Comparison of ENCODE assay signal across 21 cellular contexts in genomic region chr11:105780781-105781525, GRCh38.
"Had no signal": no experiment of that assay in that cellular context is flagged by ENCODE, and none has a peak within 500 bp of the region (broad histone marks: within the 10 kb centered on the region; RNA-seq: fewer than 3 reads in every experiment).

No MANE protein-coding gene starts in this region.

- H3K27ac Mint-ChIP-seq: naive thymus-derived CD4-positive, alpha-beta T cell; nephron progenitor cell had no signal

- H3K4me3 Mint-ChIP-seq: naive thymus-derived CD4-positive, alpha-beta T cell; nephron progenitor cell had no signal

- H3K9me3 Mint-ChIP-seq: nephron progenitor cell had no signal

- H3K4me1 Mint-ChIP-seq: naive thymus-derived CD4-positive, alpha-beta T cell; nephron progenitor cell had no signal

- DNase-seq: cerebellar nuclear complex; colonic mucosa; dermis blood vessel endothelial cell; effector CD4-positive, alpha-beta T cell; foreskin melanocyte; heart right ventricle; islet precursor cell; left cardiac atrium; left ventricle myocardium superior; mesendoderm; naive thymus-derived CD4-positive, alpha-beta T cell; nephron progenitor cell; posterior cingulate gyrus; stimulated activated naive CD4-positive, alpha-beta T cell; testis; upper lobe of right lung had no signal

- H3K4me3 ChIP-seq: colonic mucosa, heart right ventricle, lung, testis, tibial nerve, upper lobe of right lung, vagina had no signal

- H3K27me3 ChIP-seq: colonic mucosa, heart right ventricle, neutrophil, testis, tibial nerve, upper lobe of right lung, vagina had no signal

- H3K36me3 ChIP-seq: colonic mucosa, heart right ventricle, neutrophil, tibial nerve, upper lobe of right lung, vagina had no signal

- H3K27ac ChIP-seq: colonic mucosa, heart right ventricle, neutrophil, testis, tibial nerve, upper lobe of right lung, vagina had no signal

- H3K36me3 Mint-ChIP-seq: naive thymus-derived CD4-positive, alpha-beta T cell had no signal

- H3K9me3 ChIP-seq: colonic mucosa, heart right ventricle, neutrophil, testis, tibial nerve, upper lobe of right lung, vagina had no signal

- H3K4me1 ChIP-seq: colonic mucosa, heart right ventricle, testis, tibial nerve, upper lobe of right lung, vagina had no signal

- ATAC-seq: heart right ventricle; left cardiac atrium; left ventricle myocardium superior; naive thymus-derived CD4-positive, alpha-beta T cell; sciatic nerve; upper lobe of right lung had no signal
